Comparison of ENCODE assay signal across 28 cellular contexts in the genomic region with DNA sequence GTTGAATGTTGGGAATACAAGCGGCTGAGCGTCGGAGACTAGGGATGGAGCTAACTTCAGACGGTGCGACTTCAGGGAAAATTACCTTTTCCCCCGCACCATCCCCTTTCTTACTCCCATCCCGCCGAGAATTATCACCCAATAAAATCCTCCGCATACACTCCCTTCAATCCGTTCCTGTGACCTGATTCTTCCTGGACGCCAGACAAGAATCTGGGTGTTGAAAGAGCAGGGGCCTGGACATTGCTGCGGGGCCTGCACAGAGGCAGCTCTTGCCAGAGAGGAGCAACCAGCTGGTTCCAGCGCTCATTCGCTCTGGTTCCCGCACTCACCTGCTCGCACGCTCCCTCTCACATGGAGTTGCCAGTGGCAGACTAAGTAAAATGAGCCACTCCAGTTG.
A peak's percentile ranks its signal among the peaks of the same experiment; 100 is the strongest.
DNase-seq lines count a peak whose midpoint lies in the region; ATAC-seq and TF ChIP-seq lines count a peak whose summit lies in the region.
"Had no signal": no experiment of that assay in that cellular context is flagged by ENCODE, and none has a peak within 500 bp of the region (broad histone marks: within the 10 kb centered on the region; RNA-seq: fewer than 3 reads in every experiment).

No MANE protein-coding gene starts in this region.

- no peak for TF ChIP-seq POLR2A in IMR-90 (IDR thresholded peaks at IDR 0.05; ENCODE audit: low read depth, low read length)

- POLR2A ChIA-PET in IMR-90 (lab: Charles Lee; ENCODE audit: unreplicated experiment): no interaction called here

- H2BK5ac ChIP-seq in IMR-90 (ENCODE audit: low read depth, low read length, poor library complexity, severe bottlenecking): no peak overlapping the region

- no peak overlapping the region; the same call in 1 of the 2 replicates for H2AK5ac ChIP-seq in IMR-90 (ENCODE audit: low read depth, low read length)

- H3K4me2 ChIP-seq in IMR-90 (ENCODE audit: low read depth, low read length): no peak overlapping the region
- H3K4me2 ChIP-seq in hepatocyte: peak overlapping the region; percentile 45
- H3K4me2 ChIP-seq in neural progenitor cell: no peak overlapping the region
- H3K4me2 ChIP-seq: KMS-11 had no signal

- peak overlapping the region; percentile 11; the same call in 1 of the 2 replicates for H4K91ac ChIP-seq in IMR-90 (ENCODE audit: insufficient read depth, low read depth, low read length)

- no peaks in the 10 kb centered on the region for H3K9me3 Mint-ChIP-seq in neural progenitor cell
- no peaks in the 10 kb centered on the region for H3K9me3 Mint-ChIP-seq in activated T-cell treated with anti-CD3 and anti-CD28 coated beads, Interleukin-2, amount 50 U/mL, for 4 hours
- H3K9me3 Mint-ChIP-seq in glutamatergic neuron (ENCODE audit: unreplicated experiment): peaks cover 2% of the 10 kb centered on the region
- H3K9me3 Mint-ChIP-seq: activated CD4-positive, alpha-beta memory T cell treated with anti-CD3 and anti-CD28 coated beads, Interleukin-2, amount 10 ng/mL, durations not matched to agents 7 days and 5 days; activated naive CD8-positive, alpha-beta T cell treated with anti-CD3 and anti-CD28 coated beads, Interleukin-2, amount 50 U/mL, for 24 hours; CD4-positive, alpha-beta T cell; natural killer cell had no signal

- no peak overlapping the region for H2BK120ac ChIP-seq in IMR-90 (ENCODE audit: low read depth, low read length)

- no peak overlapping the region for H4K8ac ChIP-seq in IMR-90 (ENCODE audit: low read depth in 2 of 2, low read length in 2 of 2)

- no peak overlapping the region for H2BK15ac ChIP-seq in IMR-90 (ENCODE audit: low read depth, low read length)

- H3K27me3 ChIP-seq in IMR-90 (ENCODE audit: control insufficient read depth, insufficient read depth, low read length) (no peaks in the 10 kb centered on the region), hepatocyte (no peaks in the 10 kb centered on the region), neural progenitor cell (no peaks in the 10 kb centered on the region)
- H3K27me3 ChIP-seq: ovary, testis, vagina had no signal

- CTCF ChIA-PET in IMR-90 (lab: Yijun Ruan, JAX): no interaction called here

- H2AFZ ChIP-seq in IMR-90 (replicated peaks; ENCODE audit: low read length, poor library complexity) (no peak overlapping the region), hepatocyte (no peak overlapping the region), neural progenitor cell (replicated peaks) (peak overlapping the region; percentile 2)

- peak; percentile 32 for DNase-seq in ELF-1 (ENCODE audit: low read depth, low spot score)
- DNase-seq in IMR-90: no peak
- DNase-seq in hepatocyte (ENCODE audit: low spot score): peak; percentile 22
- DNase-seq in neural progenitor cell (ENCODE audit: low spot score): peak; percentile 11
- no peak for DNase-seq in activated T-cell treated with anti-CD3 and anti-CD28 coated beads, Interleukin-2, amount 50 U/mL, for 4 hours
- DNase-seq in glutamatergic neuron: no peak
- DNase-seq in cerebellar nuclear complex (lab: John Stamatoyannopoulos, UW): no peak
- DNase-seq: activated CD4-positive, alpha-beta memory T cell treated with anti-CD3 and anti-CD28 coated beads, Interleukin-2, amount 10 ng/mL, durations not matched to agents 7 days and 5 days; activated naive CD8-positive, alpha-beta T cell treated with anti-CD3 and anti-CD28 coated beads, Interleukin-2, amount 50 U/mL, for 24 hours; CD4-positive, alpha-beta T cell; DMS 273 treated with DMSO at 0.1 percent for 48 hours; effector CD8-positive, alpha-beta T cell; foreskin melanocyte; natural killer cell; NCI-H2171; NCI-H524; ovary; retina; stimulated activated CD4-positive, alpha-beta T cell treated with anti-CD3 and anti-CD28 coated beads, Interleukin-4, amount 100 ng/mL, for 4 hours; stimulated activated naive CD4-positive, alpha-beta T cell treated with Interleukin-2 at 50 U/mL for 16 hours; testis had no signal

- no peak overlapping the region for H3K23ac ChIP-seq in IMR-90 (ENCODE audit: low read depth, low read length)

- H3K79me2 ChIP-seq in hepatocyte: no peaks in the 10 kb centered on the region
- H3K79me2 ChIP-seq in neural progenitor cell (ENCODE audit: low read depth): no peaks in the 10 kb centered on the region

- intact Hi-C loops in IMR-90 (cut with micrococcal nuclease): no loop called here

- H2AK9ac ChIP-seq in IMR-90 (replicated peaks; ENCODE audit: low read depth, low read length, poor library complexity): no peak overlapping the region

- no peak overlapping the region for H3K56ac ChIP-seq in IMR-90 (ENCODE audit: extremely low read depth, insufficient read depth, low read length)

- TF ChIP-seq CTCF in IMR-90 (conservative IDR thresholded peaks at IDR 0.05; ENCODE audit: low read depth, low read length): no peak
- no peak for TF ChIP-seq CTCF in hepatocyte (IDR thresholded peaks at IDR 0.05; ENCODE audit: poor library complexity)
- no peak for TF ChIP-seq CTCF in neural progenitor cell (IDR thresholded peaks at IDR 0.05)
- TF ChIP-seq CTCF in glutamatergic neuron (IDR thresholded peaks at IDR 0.05; ENCODE audit: partially characterized antibody, unreplicated experiment): no peak

- peaks cover 10% of the 10 kb centered on the region for H3F3A ChIP-seq in neural progenitor cell (ENCODE audit: low read depth)

- dilution Hi-C loops in IMR-90 (cut with HindIII; ENCODE audit: low sequenced_read_pairs, unreplicated experiment): no loop called here

- H3K14ac ChIP-seq in IMR-90 (replicated peaks; ENCODE audit: low read depth, low read length): no peak overlapping the region

- no peak overlapping the region for H3K18ac ChIP-seq in IMR-90 (ENCODE audit: low read depth, low read length)

- no peak overlapping the region for H3K4me3 Mint-ChIP-seq in neural progenitor cell
- no peak overlapping the region for H3K4me3 Mint-ChIP-seq in activated T-cell treated with anti-CD3 and anti-CD28 coated beads, Interleukin-2, amount 50 U/mL, for 4 hours
- H3K4me3 Mint-ChIP-seq in glutamatergic neuron (ENCODE audit: unreplicated experiment): no peak overlapping the region
- H3K4me3 Mint-ChIP-seq: activated CD4-positive, alpha-beta memory T cell treated with anti-CD3 and anti-CD28 coated beads, Interleukin-2, amount 10 ng/mL, durations not matched to agents 7 days and 5 days; activated naive CD8-positive, alpha-beta T cell treated with anti-CD3 and anti-CD28 coated beads, Interleukin-2, amount 50 U/mL, for 24 hours; brain; CD4-positive, alpha-beta T cell; natural killer cell had no signal

- H3K36me3 Mint-ChIP-seq in neural progenitor cell (no peaks in the 10 kb centered on the region), glutamatergic neuron (ENCODE audit: unreplicated experiment) (no peaks in the 10 kb centered on the region)
- H3K36me3 Mint-ChIP-seq in activated T-cell treated with anti-CD3 and anti-CD28 coated beads, Interleukin-2, amount 50 U/mL, for 4 hours (ENCODE audit: insufficient read depth): no peaks in the 10 kb centered on the region
- H3K36me3 Mint-ChIP-seq: brain, natural killer cell had no signal

- H3K4ac ChIP-seq in IMR-90 (ENCODE audit: low read depth, low read length): no peak overlapping the region

- no peaks in the 10 kb centered on the region for H3K9me3 ChIP-seq in IMR-90 (ENCODE audit: control insufficient read depth, insufficient read depth, low read length)
- no peaks in the 10 kb centered on the region for H3K9me3 ChIP-seq in hepatocyte (ENCODE audit: low read depth)
- no peaks in the 10 kb centered on the region for H3K9me3 ChIP-seq in neural progenitor cell (ENCODE audit: low read depth)
- H3K9me3 ChIP-seq: ovary, testis, vagina had no signal

- peaks cover 13% of the 10 kb centered on the region for H3K4me1 Mint-ChIP-seq in neural progenitor cell
- no peaks in the 10 kb centered on the region for H3K4me1 Mint-ChIP-seq in activated T-cell treated with anti-CD3 and anti-CD28 coated beads, Interleukin-2, amount 50 U/mL, for 4 hours (ENCODE audit: low read depth)
- no peaks in the 10 kb centered on the region for H3K4me1 Mint-ChIP-seq in glutamatergic neuron (ENCODE audit: low read depth, unreplicated experiment)
- H3K4me1 Mint-ChIP-seq: activated CD4-positive, alpha-beta memory T cell treated with anti-CD3 and anti-CD28 coated beads, Interleukin-2, amount 10 ng/mL, durations not matched to agents 7 days and 5 days; activated naive CD8-positive, alpha-beta T cell treated with anti-CD3 and anti-CD28 coated beads, Interleukin-2, amount 50 U/mL, for 24 hours; natural killer cell had no signal

- no peak for TF ChIP-seq RAD21 in IMR-90 (IDR thresholded peaks at IDR 0.05; ENCODE audit: low read length)

- H3K36me3 ChIP-seq in IMR-90 (ENCODE audit: control insufficient read depth, insufficient read depth, low read length) (no peaks in the 10 kb centered on the region), hepatocyte (replicated peaks; ENCODE audit: insufficient read depth, low read depth) (no peaks in the 10 kb centered on the region), neural progenitor cell (no peaks in the 10 kb centered on the region)
- H3K36me3 ChIP-seq: ovary, vagina had no signal

- BruUV-seq in IMR-90 (replicated peaks; lab: Mats Ljungman, UMichigan): no TSS peak

- no peak overlapping the region for H3K4me3 ChIP-seq in IMR-90 (ENCODE audit: insufficient read depth, low read depth, low read length)
- no peak overlapping the region for H3K4me3 ChIP-seq in hepatocyte
- H3K4me3 ChIP-seq in neural progenitor cell: no peak overlapping the region
- H3K4me3 ChIP-seq: ovary, vagina had no signal

- in situ Hi-C loops in IMR-90 (cut with MboI; ENCODE audit: low sequenced_read_pairs): no loop called here

- no peak overlapping the region for H2BK20ac ChIP-seq in IMR-90 (ENCODE audit: low read depth, low read length)

- WGBS in IMR-90 (ENCODE audit: extremely low coverage in 2 of 2, insufficient read length in 1 of 2), 2 experiments: 84 to 100% methylated on average over 4 to 7 of the region's 17 CpGs
- WGBS in hepatocyte (ENCODE audit: low lambda C conversion rate, missing lambda C conversion rate): 45% methylated on average over 17 of the region's 17 CpGs

- ATAC-seq in IMR-90 (ENCODE audit: low read depth) (no peak), HG02852 (IDR thresholded peaks at IDR 0.05; ENCODE audit: unreplicated experiment) (no peak)
- ATAC-seq in activated T-cell treated with anti-CD3 and anti-CD28 coated beads, Interleukin-2, amount 50 U/mL, for 4 hours: no peak
- ATAC-seq: activated CD4-positive, CD25-positive, alpha-beta regulatory T cell treated with anti-CD3 and anti-CD28 coated beads, Interleukin-2, amount 50 U/mL, for 24 hours; activated naive CD8-positive, alpha-beta T cell treated with anti-CD3 and anti-CD28 coated beads, Interleukin-2, amount 50 U/mL, for 24 hours; left lobe of liver; natural killer cell; Panc1 had no signal

- H3K9ac ChIP-seq in IMR-90 (ENCODE audit: low read depth, low read length) (no peak overlapping the region), neural progenitor cell (no peak overlapping the region)
- H3K9ac ChIP-seq: KMS-11 had no signal

- no peak overlapping the region for H3K27ac ChIP-seq in IMR-90 (ENCODE audit: insufficient read depth, low read length)
- H3K27ac ChIP-seq in hepatocyte: no peak overlapping the region
- H3K27ac ChIP-seq in neural progenitor cell: no peak overlapping the region
- H3K27ac ChIP-seq: KMS-11, ovary, testis, vagina had no signal

- H3K27me3 Mint-ChIP-seq in neural progenitor cell (ENCODE audit: insufficient read depth, low read depth) (no peaks in the 10 kb centered on the region), glutamatergic neuron (ENCODE audit: unreplicated experiment) (peaks cover 7% of the 10 kb centered on the region)
- H3K27me3 Mint-ChIP-seq in activated T-cell treated with anti-CD3 and anti-CD28 coated beads, Interleukin-2, amount 50 U/mL, for 4 hours (ENCODE audit: low read depth): peaks cover 3% of the 10 kb centered on the region
- H3K27me3 Mint-ChIP-seq: activated CD4-positive, alpha-beta memory T cell treated with anti-CD3 and anti-CD28 coated beads, Interleukin-2, amount 10 ng/mL, durations not matched to agents 7 days and 5 days; activated naive CD8-positive, alpha-beta T cell treated with anti-CD3 and anti-CD28 coated beads, Interleukin-2, amount 50 U/mL, for 24 hours; brain; CD4-positive, alpha-beta T cell had no signal

- H4K5ac ChIP-seq in IMR-90 (ENCODE audit: low read depth, low read length): no peak overlapping the region

- H4K20me1 ChIP-seq in IMR-90 (ENCODE audit: insufficient read depth, low read length) (no peaks in the 10 kb centered on the region), hepatocyte (ENCODE audit: insufficient read depth, poor library complexity, severe bottlenecking) (no peaks in the 10 kb centered on the region), neural progenitor cell (ENCODE audit: low read depth) (no peaks in the 10 kb centered on the region)

- H3K4me1 ChIP-seq in IMR-90 (ENCODE audit: control insufficient read depth, insufficient read depth, low read length): peaks cover 2% of the 10 kb centered on the region; the same call in 1 of the 2 replicates
- no peaks in the 10 kb centered on the region for H3K4me1 ChIP-seq in hepatocyte (ENCODE audit: insufficient read depth)
- H3K4me1 ChIP-seq in neural progenitor cell: peaks cover 18% of the 10 kb centered on the region
- H3K4me1 ChIP-seq: testis, vagina had no signal

- H3K9me2 ChIP-seq in hepatocyte (replicated peaks; ENCODE audit: insufficient read depth): no peaks in the 10 kb centered on the region

- H3K27ac Mint-ChIP-seq in neural progenitor cell (no peak overlapping the region), glutamatergic neuron (ENCODE audit: unreplicated experiment) (no peak overlapping the region)
- H3K27ac Mint-ChIP-seq: activated CD4-positive, alpha-beta memory T cell treated with anti-CD3 and anti-CD28 coated beads, Interleukin-2, amount 10 ng/mL, durations not matched to agents 7 days and 5 days; activated naive CD8-positive, alpha-beta T cell treated with anti-CD3 and anti-CD28 coated beads, Interleukin-2, amount 50 U/mL, for 24 hours; brain; CD4-positive, alpha-beta T cell; natural killer cell had no signal

- no peaks in the 10 kb centered on the region; the same call in 1 of the 2 replicates for H3K9me1 ChIP-seq in IMR-90 (ENCODE audit: insufficient read depth, low read length)

- no peaks in the 10 kb centered on the region for H3K79me1 ChIP-seq in IMR-90 (ENCODE audit: low read depth in 1 of 2, low read length in 2 of 2)

Comparison
In these comparisons a context has a peak if more than half of its experiments do, and no peak if none do; other contexts are left out.
1. DNase-seq: peak in ELF-1 (single experiment), hepatocyte (single experiment) and neural progenitor cell (single experiment); none in IMR-90 (single experiment), activated T-cell treated with anti-CD3 and anti-CD28 coated beads, Interleukin-2, amount 50 U/mL, for 4 hours (single experiment), glutamatergic neuron (single experiment) and cerebellar nuclear complex (0 of 2).